ENCODE assay signal across 16 cellular contexts in genomic region chr14:77609902-77610301, GRCh38. TPM values are rescaled to one million over a fixed set of nuclear protein-coding genes. Genes with fewer than 3 reads are reported as not detected.
DNase-seq lines count a peak whose midpoint lies in the region; ATAC-seq and TF ChIP-seq lines count a peak whose summit lies in the region.
"Had no signal": no experiment of that assay in that cellular context is flagged by ENCODE, and none has a peak within 500 bp of the region (broad histone marks: within the 10 kb centered on the region; RNA-seq: fewer than 3 reads in every experiment).

No MANE protein-coding gene starts in this region.

- TF ChIP-seq CTCF in HCT116 (IDR thresholded peaks at IDR 0.05 in 2 of 3, conservative IDR thresholded peaks at IDR 0.05 in 1 of 3; ENCODE audit: borderline replicate concordance in 1 of 3, insufficient read depth in 1 of 3, low read depth in 2 of 3, low read length in 2 of 3) (peak in 2 of 3 experiments; percentile 3 to 20; a peak in 1 of 6 replicates), PC-9 (conservative IDR thresholded peaks at IDR 0.05) (peak; percentile 44; the same call in 1 of the 2 replicates), endodermal cell (conservative IDR thresholded peaks at IDR 0.05) (peak; percentile 35), mesothelial cell of epicardium (IDR thresholded peaks at IDR 0.05; ENCODE audit: unreplicated experiment) (peak; percentile 8)

- H3K27ac ChIP-seq in HCT116 (ENCODE audit: low read depth, low read length) (no peak overlapping the region), PC-9 (no peak overlapping the region), endodermal cell (ENCODE audit: low read depth, low read length) (no peak overlapping the region)
- H3K27ac ChIP-seq: BLaER1 treated with 17β-estradiol and CSF1 and Interleukin-3, amounts not matched to agents 10 nM and 100 nM; HL-60 had no signal

- POLR2A ChIA-PET in HCT116 (lab: Charles Lee), result no interaction called here
- POLR2A ChIA-PET in PC-9 (lab: Charles Lee; ENCODE audit: unreplicated experiment), result no interaction called here

- H3K36me3 Mint-ChIP-seq in endodermal cell (ENCODE audit: low read depth) (peaks cover 6% of the 10 kb centered on the region), mesothelial cell of epicardium (no peaks in the 10 kb centered on the region)

- H3K27ac Mint-ChIP-seq in endodermal cell (no peak overlapping the region), mesothelial cell of epicardium (no peak overlapping the region)
- H3K27ac Mint-ChIP-seq: CD4-positive, alpha-beta T cell; GM23338 had no signal

- H3K27me3 Mint-ChIP-seq in endodermal cell (ENCODE audit: insufficient read depth) (no peaks in the 10 kb centered on the region), mesothelial cell of epicardium (ENCODE audit: low read depth) (no peaks in the 10 kb centered on the region)
- H3K27me3 Mint-ChIP-seq: CD4-positive, alpha-beta T cell had no signal

- ATAC-seq in HCT116 (no peak), GM21717 (IDR thresholded peaks at IDR 0.05; ENCODE audit: unreplicated experiment) (no peak)
- ATAC-seq: GM23338 had no signal

- intact Hi-C loops in HCT116 (cut with micrococcal nuclease), result no loop called here
- intact Hi-C loops in PC-9 (cut with micrococcal nuclease; ENCODE audit: unreplicated experiment), result no loop called here

- H3K27me3 ChIP-seq in HCT116 (ENCODE audit: insufficient read depth, low read length) (no peaks in the 10 kb centered on the region), PC-9 (ENCODE audit: insufficient read depth, low read depth) (no peaks in the 10 kb centered on the region), endodermal cell (ENCODE audit: control insufficient read depth, insufficient read depth, low read length, poor library complexity, severe bottlenecking) (no peaks in the 10 kb centered on the region)
- H3K27me3 ChIP-seq: BLaER1 treated with 17β-estradiol and CSF1 and Interleukin-3, amounts not matched to agents 10 nM and 100 nM had no signal

- H3K9me3 Mint-ChIP-seq in endodermal cell (no peaks in the 10 kb centered on the region), mesothelial cell of epicardium (no peaks in the 10 kb centered on the region)
- H3K9me3 Mint-ChIP-seq: CD4-positive, alpha-beta T cell; GM23338 had no signal

- no peaks in the 10 kb centered on the region for H3K9me3 ChIP-seq in HCT116 (ENCODE audit: control insufficient read depth in 1 of 2, insufficient read depth in 1 of 2, low read depth in 1 of 2, low read length in 2 of 2)
- no peaks in the 10 kb centered on the region for H3K9me3 ChIP-seq in PC-9 (ENCODE audit: insufficient read depth, low read depth)
- H3K9me3 ChIP-seq in endodermal cell (ENCODE audit: control insufficient read depth, low read length), result no peaks in the 10 kb centered on the region
- H3K9me3 ChIP-seq: BLaER1 treated with 17β-estradiol and CSF1 and Interleukin-3, amounts not matched to agents 10 nM and 100 nM had no signal

- H3K4me1 ChIP-seq in HCT116 (ENCODE audit: control insufficient read depth in 1 of 2, insufficient read depth in 2 of 2, low read length in 2 of 2) (peaks cover 2 to 27% of the 10 kb centered on the region in 2 experiments; a peak in 3 of 4 replicates), PC-9 (replicated peaks; ENCODE audit: insufficient read depth) (peaks cover 31% of the 10 kb centered on the region), endodermal cell (ENCODE audit: control insufficient read depth, insufficient read depth, low read length) (peaks cover 7% of the 10 kb centered on the region)

- no peak for TF ChIP-seq POLR2A in HCT116 (IDR thresholded peaks at IDR 0.05; ENCODE audit: borderline replicate concordance, extremely low read depth, insufficient read depth, insufficient read length)

- H3K79me2 ChIP-seq in HCT116 (ENCODE audit: insufficient read depth, low read length) (peaks cover 95% of the 10 kb centered on the region), PC-9 (ENCODE audit: low read depth) (peaks cover 96% of the 10 kb centered on the region)

- H3K4me2 ChIP-seq in HCT116 (ENCODE audit: low read length), result no peak overlapping the region
- no peak overlapping the region for H3K4me2 ChIP-seq in PC-9
- H3K4me2 ChIP-seq: BLaER1 treated with 17β-estradiol and CSF1 and Interleukin-3, amounts not matched to agents 10 nM and 100 nM; GM23338 had no signal

- H3K4me3 ChIP-seq in HCT116 (replicated peaks in 1 of 2; ENCODE audit: low read depth in 1 of 2, low read length in 2 of 2), result no peak overlapping the region
- H3K4me3 ChIP-seq in PC-9, result no peak overlapping the region
- no peak overlapping the region for H3K4me3 ChIP-seq in endodermal cell (ENCODE audit: low read length)
- H3K4me3 ChIP-seq: BLaER1 treated with 17β-estradiol and CSF1 and Interleukin-3, amounts not matched to agents 10 nM and 100 nM; GM23338 had no signal

- RAD21 ChIA-PET in HCT116 (lab: Charles Lee; ENCODE audit: low non-redundant PET in 1 of 2, low total read pairs in 2 of 2, uncharacterized antibody in 2 of 2, unreplicated experiment in 2 of 2), result no interaction called here

- H3K9ac ChIP-seq in HCT116 (ENCODE audit: low read length) (no peak overlapping the region), endodermal cell (ENCODE audit: extremely low read depth, low read length, poor library complexity, severe bottlenecking) (no peak overlapping the region)
- H3K9ac ChIP-seq: BLaER1 treated with 17β-estradiol and CSF1 and Interleukin-3, amounts not matched to agents 10 nM and 100 nM had no signal

- H3K4me3 Mint-ChIP-seq in endodermal cell, result no peak overlapping the region
- no peak overlapping the region for H3K4me3 Mint-ChIP-seq in mesothelial cell of epicardium
- H3K4me3 Mint-ChIP-seq: CD4-positive, alpha-beta T cell; GM23338 had no signal

- H3K4me1 Mint-ChIP-seq in endodermal cell, result peaks cover 22% of the 10 kb centered on the region
- peaks cover 33% of the 10 kb centered on the region for H3K4me1 Mint-ChIP-seq in mesothelial cell of epicardium

- no peak for TF ChIP-seq RAD21 in HCT116 (IDR thresholded peaks at IDR 0.05; ENCODE audit: low read depth)

- H3K9me2 ChIP-seq in HCT116 (ENCODE audit: insufficient read depth), result no peaks in the 10 kb centered on the region
- H3K9me2 ChIP-seq in PC-9 (ENCODE audit: insufficient read depth), result no peaks in the 10 kb centered on the region

- DNase-seq in HCT116 (ENCODE audit: low read depth, low spot score) (no peak), PC-9 (no peak), endodermal cell (no peak), mesothelial cell of epicardium (ENCODE audit: low spot score in 2 of 2, unreplicated experiment in 2 of 2) (no peak), C1 segment of cervical spinal cord (lab: John Stamatoyannopoulos, UW) (no peak), ecto neural progenitor cell (ENCODE audit: low spot score) (no peak)
- no peak for DNase-seq in activated CD8-positive, alpha-beta memory T cell treated with anti-CD3 and anti-CD28 coated beads, Interleukin-2, amount 50 U/mL, for 4 hours
- DNase-seq: ACHN; Calu3; CD4-positive, alpha-beta T cell; DMS 273 treated with DMSO at 0.1 percent for 48 hours; H7 had no signal

- H2AFZ ChIP-seq in HCT116 (ENCODE audit: low read depth, low read length, poor library complexity, severe bottlenecking) (no peak overlapping the region), PC-9 (no peak overlapping the region)
- H2AFZ ChIP-seq: GM23338 had no signal

- CTCF ChIA-PET in HCT116 (lab: Charles Lee), result no interaction called here
- CTCF ChIA-PET in PC-9 (lab: Charles Lee), result no interaction called here

- H4K20me1 ChIP-seq in HCT116 (ENCODE audit: insufficient read depth) (no peaks in the 10 kb centered on the region), PC-9 (ENCODE audit: insufficient read depth) (peaks cover 38% of the 10 kb centered on the region)

- no peaks in the 10 kb centered on the region for H3K36me3 ChIP-seq in HCT116 (ENCODE audit: control insufficient read depth in 1 of 2, insufficient read depth in 2 of 2, low read length in 2 of 2)
- H3K36me3 ChIP-seq in PC-9 (ENCODE audit: low read depth), result no peaks in the 10 kb centered on the region
- H3K36me3 ChIP-seq in endodermal cell (ENCODE audit: control insufficient read depth, insufficient read depth, low read length), result no peaks in the 10 kb centered on the region

- H3F3A ChIP-seq in PC-9 (ENCODE audit: insufficient read depth, low read depth), result no peaks in the 10 kb centered on the region

- BruUV-seq in HCT116 (replicated peaks; lab: Mats Ljungman, UMichigan), result no TSS peak
- no TSS peak for BruUV-seq in PC-9 (replicated peaks; lab: Mats Ljungman, UMichigan)

- WGBS in endodermal cell (ENCODE audit: insufficient coverage in 1 of 2, insufficient read length in 1 of 2), 2 experiments, result 93 to 96% methylated on average over 2 of the region's 2 CpGs

TF ChIP-seq in HCT116, 20 proteins besides CTCF, POLR2A, EP300 and RAD21:
- no peak for TF ChIP-seq MAX (IDR thresholded peaks at IDR 0.05)
- no peak for TF ChIP-seq ZBTB33 (IDR thresholded peaks at IDR 0.05; ENCODE audit: extremely low read depth, insufficient replicate concordance, low read length)
- TF ChIP-seq SIN3A (IDR thresholded peaks at IDR 0.05; ENCODE audit: low read depth), result no peak
- TF ChIP-seq YY1 (IDR thresholded peaks at IDR 0.05; ENCODE audit: extremely low read depth, insufficient replicate concordance, low read depth, low read length), result no peak
- no peak for TF ChIP-seq JUND (IDR thresholded peaks at IDR 0.05)
- no peak for TF ChIP-seq CEBPB (IDR thresholded peaks at IDR 0.05; ENCODE audit: low read depth)
- TF ChIP-seq FOSL1 (IDR thresholded peaks at IDR 0.05; ENCODE audit: low read depth), result no peak
TF ChIP-seq in HCT116: peak in this region for 0.

RNA-seq across cellular contexts. Expression of gene SPTLC2, which starts 6.5 kb away (rescaled TPM):
- 44.7 TPM for total RNA-seq in HCT116 (2021; ENCODE audit: unreplicated experiment)
- 17.3 and 17.7 TPM in 2 replicates for polyA plus RNA-seq in HCT116 (2012)
- 68.4 and 81.7 TPM in 2 replicates for total RNA-seq in PC-9 (2021)
- total RNA-seq in endodermal cell, result 10 to 100 TPM; 32.6 to 32.7 TPM
- polyA plus RNA-seq in endodermal cell (2013, experiment 1 of 2), result 12.9 TPM
- 13.1 TPM for polyA plus RNA-seq in endodermal cell (2013, experiment 2 of 2)
- 34.1 to 36.6 TPM (median 35.8 TPM) in 3 replicates for total RNA-seq in mesothelial cell of epicardium
